ENCODE assay signal across 19 cellular contexts in the genomic region with DNA sequence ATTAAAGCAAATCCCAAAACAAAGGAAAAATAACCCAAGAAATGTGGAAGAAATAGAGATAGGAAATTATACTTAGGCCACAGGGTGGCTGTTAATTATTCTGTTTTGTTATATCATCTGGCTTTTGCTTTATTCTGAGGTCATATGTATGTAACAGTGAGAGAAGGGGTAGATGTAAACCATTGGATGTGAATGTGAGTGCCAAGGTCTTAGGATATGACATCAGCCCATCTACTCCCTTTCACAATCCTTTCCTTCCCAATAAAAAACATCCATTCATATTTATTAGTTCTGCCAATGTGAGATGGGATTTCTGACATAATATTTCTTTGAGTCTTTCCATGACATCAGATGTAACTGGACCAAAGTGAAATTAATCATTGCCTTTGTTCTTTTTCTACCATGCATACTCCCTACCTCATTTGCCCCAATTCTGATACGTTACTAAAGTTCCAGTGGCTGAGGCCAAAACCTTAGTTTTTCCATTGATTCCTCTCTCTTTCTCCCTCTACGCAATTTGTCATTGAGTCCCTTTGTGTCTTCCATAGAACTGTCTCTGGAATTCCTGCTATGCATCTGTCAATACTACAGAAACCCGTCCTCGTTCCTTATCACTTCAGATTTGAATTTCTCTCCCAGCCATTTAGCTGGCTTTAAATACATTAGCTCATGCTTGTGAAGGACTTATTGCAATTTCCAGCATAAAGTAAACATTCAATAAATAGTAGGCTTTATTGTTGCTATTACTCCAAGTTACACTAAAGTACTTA.
DNase-seq lines count a peak whose midpoint lies in the region; ATAC-seq and TF ChIP-seq lines count a peak whose summit lies in the region.
"Had no signal": no experiment of that assay in that cellular context is flagged by ENCODE, and none has a peak within 500 bp of the region (broad histone marks: within the 10 kb centered on the region; RNA-seq: fewer than 3 reads in every experiment).

No MANE protein-coding gene starts in this region.

- H3K27me3 ChIP-seq in cardiac muscle cell (no peaks in the 10 kb centered on the region), endodermal cell (ENCODE audit: control insufficient read depth, insufficient read depth, low read length, poor library complexity, severe bottlenecking) (no peaks in the 10 kb centered on the region)
- H3K27me3 ChIP-seq: SJCRH30 had no signal

- no peak for ATAC-seq in GM19397 (IDR thresholded peaks at IDR 0.05; ENCODE audit: unreplicated experiment)

- TF ChIP-seq CTCF in cardiac muscle cell (IDR thresholded peaks at IDR 0.05; ENCODE audit: low read depth, low read length) (no peak), endodermal cell (conservative IDR thresholded peaks at IDR 0.05) (no peak), glutamatergic neuron (IDR thresholded peaks at IDR 0.05; ENCODE audit: partially characterized antibody, unreplicated experiment) (no peak)

- peak overlapping the region; percentile 80 for H3K27ac Mint-ChIP-seq in endodermal cell
- H3K27ac Mint-ChIP-seq in glutamatergic neuron (ENCODE audit: unreplicated experiment): no peak overlapping the region
- H3K27ac Mint-ChIP-seq: CD8-positive, alpha-beta memory T cell had no signal

- no peak overlapping the region for H3K9ac ChIP-seq in endodermal cell (ENCODE audit: extremely low read depth, low read length, poor library complexity, severe bottlenecking)

- H3K4me3 Mint-ChIP-seq in endodermal cell (no peak overlapping the region), glutamatergic neuron (ENCODE audit: unreplicated experiment) (no peak overlapping the region)
- H3K4me3 Mint-ChIP-seq: CD8-positive, alpha-beta memory T cell had no signal

- H3K36me3 Mint-ChIP-seq in endodermal cell (ENCODE audit: low read depth) (peaks cover 24% of the 10 kb centered on the region), glutamatergic neuron (ENCODE audit: unreplicated experiment) (no peaks in the 10 kb centered on the region)
- H3K36me3 Mint-ChIP-seq: CD8-positive, alpha-beta memory T cell had no signal

- H3K36me3 ChIP-seq in cardiac muscle cell: no peaks in the 10 kb centered on the region
- H3K36me3 ChIP-seq in endodermal cell (ENCODE audit: control insufficient read depth, insufficient read depth, low read length): peaks cover 30% of the 10 kb centered on the region
- H3K36me3 ChIP-seq: SJCRH30 had no signal

- intact Hi-C loops in cardiac septum (cut with DNase I): no loop called here

- H3K27me3 Mint-ChIP-seq in endodermal cell (ENCODE audit: insufficient read depth) (no peaks in the 10 kb centered on the region), glutamatergic neuron (ENCODE audit: unreplicated experiment) (no peaks in the 10 kb centered on the region)

- 37 to 57% methylated on average over 4 of the region's 4 CpGs for WGBS in endodermal cell (ENCODE audit: insufficient coverage in 1 of 2, insufficient read length in 1 of 2), 2 experiments

- H3K27ac ChIP-seq in cardiac muscle cell (peak overlapping the region; percentile 42), endodermal cell (ENCODE audit: low read depth, low read length) (no peak overlapping the region)
- H3K27ac ChIP-seq: HL-60, PC-9, SJCRH30 had no signal

- DNase-seq in cardiac muscle cell (ENCODE audit: low read depth in 1 of 2, low spot score in 1 of 2) (no peak), cardiac septum (ENCODE audit: low spot score) (no peak), endodermal cell (no peak), iris pigment epithelial cell (ENCODE audit: low read depth) (peak; percentile 36), ecto neural progenitor cell (ENCODE audit: low spot score) (no peak), glutamatergic neuron (no peak), dermis blood vessel endothelial cell (no peak)
- DNase-seq: CD8-positive, alpha-beta memory T cell; DND-41; GDM1; KBM-7; NCI-H1417 treated with DMSO at 0.1 percent for 48 hours; NCI-H2029 treated with DMSO at 0.1 percent for 48 hours; NCI-H510A; NCI-H774; PC-9; SJCRH30 had no signal

- H3K4me3 ChIP-seq in cardiac muscle cell: no peak overlapping the region
- no peak overlapping the region for H3K4me3 ChIP-seq in endodermal cell (ENCODE audit: low read length)
- H3K4me3 ChIP-seq: PC-9, SJCRH30 had no signal

- H3K4me1 Mint-ChIP-seq in endodermal cell (peaks cover 62% of the 10 kb centered on the region), glutamatergic neuron (ENCODE audit: low read depth, unreplicated experiment) (peaks cover 13% of the 10 kb centered on the region)
- H3K4me1 Mint-ChIP-seq: CD8-positive, alpha-beta memory T cell had no signal

- H3K9me3 Mint-ChIP-seq in endodermal cell (no peaks in the 10 kb centered on the region), glutamatergic neuron (ENCODE audit: unreplicated experiment) (no peaks in the 10 kb centered on the region)

- H3K9me3 ChIP-seq in cardiac muscle cell (ENCODE audit: low read depth) (no peaks in the 10 kb centered on the region), endodermal cell (ENCODE audit: control insufficient read depth, low read length) (no peaks in the 10 kb centered on the region)
- H3K9me3 ChIP-seq: SJCRH30 had no signal

- H3K4me1 ChIP-seq in cardiac muscle cell (ENCODE audit: low read depth) (peaks cover 38% of the 10 kb centered on the region), endodermal cell (ENCODE audit: control insufficient read depth, insufficient read depth, low read length) (peaks cover 13% of the 10 kb centered on the region)
